ENCODE assay signal across 33 cellular contexts in genomic region chr21:26532208-26532607, GRCh38. TPM values are rescaled to one million over a fixed set of nuclear protein-coding genes. Genes with fewer than 3 reads are reported as not detected.
"Had no signal": no experiment of that assay in that cellular context is flagged by ENCODE, and none has a peak within 500 bp of the region (broad histone marks: within the 10 kb centered on the region; RNA-seq: fewer than 3 reads in every experiment).

No MANE protein-coding gene starts in this region.

- ATAC-seq: activated naive CD4-positive, alpha-beta T cell treated with anti-CD3 and anti-CD28 coated beads, Interleukin-2, amount 50 U/mL, for 72 hours; activated naive CD8-positive, alpha-beta T cell treated with anti-CD3 and anti-CD28 coated beads, Interleukin-2, amount 50 U/mL, for 24 hours; activated T-cell treated with anti-CD3 and anti-CD28 coated beads, Interleukin-2, amount 50 U/mL, for 4 hours; activated T-cell treated with anti-CD3 and anti-CD28 coated beads, Interleukin-2, amount 50 U/mL, for 72 hours; activated T-helper 17 cell treated with anti-CD3 and anti-CD28 coated beads, Interleukin-2, amount 50 U/mL, for 72 hours; body of pancreas had no signal

- H3K36me3 ChIP-seq: adrenal gland, ascending aorta, brain microvascular endothelial cell, breast epithelium, cardiac muscle cell had no signal

- H3K27ac ChIP-seq: adrenal gland, ascending aorta, body of pancreas, brain microvascular endothelial cell, breast epithelium, cardiac muscle cell had no signal

- H3K27me3 ChIP-seq: adrenal gland, ascending aorta, body of pancreas, brain microvascular endothelial cell, breast epithelium, cardiac muscle cell had no signal

- H3K4me3 ChIP-seq: adrenal gland, ascending aorta, body of pancreas, breast epithelium, cardiac muscle cell had no signal

- H3K4me1 ChIP-seq: ascending aorta, body of pancreas, breast epithelium had no signal

- H3K9me3 ChIP-seq: adrenal gland, ascending aorta, body of pancreas, breast epithelium had no signal

- DNase-seq: activated effector memory CD4-positive, alpha-beta T cell treated with anti-CD3 and anti-CD28 coated beads, Interleukin-2, amount 50 U/mL, for 16 hours; activated effector memory CD4-positive, alpha-beta T cell treated with Interleukin-2 at 50 U/mL for 16 hours; activated gamma-delta T cell; activated gamma-delta T cell treated with Interleukin-2 at 50 U/mL for 16 hours; activated naive CD4-positive, alpha-beta T cell; activated naive CD4-positive, alpha-beta T cell treated with anti-CD3 and anti-CD28 coated beads for 36 hours; activated naive CD4-positive, alpha-beta T cell treated with anti-CD3 and anti-CD28 coated beads, Interleukin-2, amount 10 ng/mL, durations not matched to agents 7 days and 5 days; activated naive CD4-positive, alpha-beta T cell treated with anti-CD3 and anti-CD28 coated beads, Interleukin-2, amount 50 U/mL, for 16 hours; activated naive CD4-positive, alpha-beta T cell treated with Interleukin-2 at 50 U/mL for 16 hours; activated naive CD8-positive, alpha-beta T cell treated with anti-CD3 and anti-CD28 coated beads for 36 hours; activated naive CD8-positive, alpha-beta T cell treated with anti-CD3 and anti-CD28 coated beads, Interleukin-2, amount 10 ng/mL, durations not matched to agents 7 days and 5 days; activated naive CD8-positive, alpha-beta T cell treated with anti-CD3 and anti-CD28 coated beads, Interleukin-2, amount 50 U/mL, for 24 hours; activated T-cell treated with anti-CD3 and anti-CD28 coated beads, Interleukin-2, amount 50 U/mL, for 1 hour; activated T-cell treated with anti-CD3 and anti-CD28 coated beads, Interleukin-2, amount 50 U/mL, for 24 hours; activated T-cell treated with anti-CD3 and anti-CD28 coated beads, Interleukin-2, amount 50 U/mL, for 4 hours; activated T-cell treated with anti-CD3 and anti-CD28 coated beads, Interleukin-2, amount 50 U/mL, for 48 hours; activated T-cell treated with anti-CD3 and anti-CD28 coated beads, Interleukin-2, amount 50 U/mL, for 72 hours; adrenal gland; amniotic stem cell; amygdala; anterior cingulate cortex; aorta; body of pancreas; brain microvascular endothelial cell; caudate nucleus; central memory CD4-positive, alpha-beta T cell; cerebellar nuclear complex had no signal

RNA-seq across cellular contexts. Expression of gene CYYR1, which starts 40.9 kb away (rescaled TPM):
- total RNA-seq: activated naive CD4-positive, alpha-beta T cell treated with anti-CD3 and anti-CD28 coated beads for 36 hours; activated naive CD4-positive, alpha-beta T cell treated with anti-CD3 and anti-CD28 coated beads, Interleukin-2, amount 50 U/mL, for 72 hours; activated naive CD8-positive, alpha-beta T cell treated with anti-CD3 and anti-CD28 coated beads for 36 hours; activated naive CD8-positive, alpha-beta T cell treated with anti-CD3 and anti-CD28 coated beads, Interleukin-2, amount 10 ng/mL, durations not matched to agents 7 days and 5 days; activated T-cell treated with anti-CD3 and anti-CD28 coated beads, Interleukin-2, amount 50 U/mL, for 72 hours; activated T-helper 1 cell treated with anti-CD3 and anti-CD28 coated beads, Interleukin-12 subunit alpha, Interleukin-12 subunit beta, Interleukin-2, Interleukin-4 antibody, amounts not matched to agents 30 ng/mL and 10 ng/mL and 1 ng/mL, durations not matched to agents 14 hours and 24 hours and 36 hours; activated T-helper 17 cell treated with anti-CD3 and anti-CD28 coated beads, Interleukin-2, amount 50 U/mL, for 72 hours had no signal
